In the genomic region with DNA sequence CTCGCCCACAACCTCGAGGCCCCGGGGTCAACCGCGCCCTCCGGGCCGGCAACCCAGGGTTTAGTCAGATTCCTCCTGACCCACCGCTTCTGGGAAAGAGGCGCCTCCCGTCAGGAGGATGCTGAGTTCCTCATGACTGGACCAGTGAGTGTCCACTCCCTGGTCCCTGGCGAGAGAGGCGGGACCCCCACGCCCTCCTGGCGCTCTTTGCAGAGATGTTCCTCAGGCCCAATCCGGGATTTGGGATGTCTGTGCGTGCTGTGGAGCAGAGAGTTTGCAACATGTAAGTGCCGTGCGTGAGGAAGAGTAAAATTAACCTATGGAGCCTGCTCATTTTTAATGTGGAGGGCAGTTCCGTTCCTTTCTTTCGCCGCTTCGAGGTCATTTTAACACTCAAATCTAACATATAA, we compare ENCODE assay signal across 1 cellular context.
TF ChIP-seq lines count a peak whose summit lies in the region.

No MANE protein-coding gene starts in this region.

TF ChIP-seq in K562, 482 proteins besides CTCF, POLR2A, EP300 and RAD21 (continued from another document):
- TF ChIP-seq, protein P1, sequence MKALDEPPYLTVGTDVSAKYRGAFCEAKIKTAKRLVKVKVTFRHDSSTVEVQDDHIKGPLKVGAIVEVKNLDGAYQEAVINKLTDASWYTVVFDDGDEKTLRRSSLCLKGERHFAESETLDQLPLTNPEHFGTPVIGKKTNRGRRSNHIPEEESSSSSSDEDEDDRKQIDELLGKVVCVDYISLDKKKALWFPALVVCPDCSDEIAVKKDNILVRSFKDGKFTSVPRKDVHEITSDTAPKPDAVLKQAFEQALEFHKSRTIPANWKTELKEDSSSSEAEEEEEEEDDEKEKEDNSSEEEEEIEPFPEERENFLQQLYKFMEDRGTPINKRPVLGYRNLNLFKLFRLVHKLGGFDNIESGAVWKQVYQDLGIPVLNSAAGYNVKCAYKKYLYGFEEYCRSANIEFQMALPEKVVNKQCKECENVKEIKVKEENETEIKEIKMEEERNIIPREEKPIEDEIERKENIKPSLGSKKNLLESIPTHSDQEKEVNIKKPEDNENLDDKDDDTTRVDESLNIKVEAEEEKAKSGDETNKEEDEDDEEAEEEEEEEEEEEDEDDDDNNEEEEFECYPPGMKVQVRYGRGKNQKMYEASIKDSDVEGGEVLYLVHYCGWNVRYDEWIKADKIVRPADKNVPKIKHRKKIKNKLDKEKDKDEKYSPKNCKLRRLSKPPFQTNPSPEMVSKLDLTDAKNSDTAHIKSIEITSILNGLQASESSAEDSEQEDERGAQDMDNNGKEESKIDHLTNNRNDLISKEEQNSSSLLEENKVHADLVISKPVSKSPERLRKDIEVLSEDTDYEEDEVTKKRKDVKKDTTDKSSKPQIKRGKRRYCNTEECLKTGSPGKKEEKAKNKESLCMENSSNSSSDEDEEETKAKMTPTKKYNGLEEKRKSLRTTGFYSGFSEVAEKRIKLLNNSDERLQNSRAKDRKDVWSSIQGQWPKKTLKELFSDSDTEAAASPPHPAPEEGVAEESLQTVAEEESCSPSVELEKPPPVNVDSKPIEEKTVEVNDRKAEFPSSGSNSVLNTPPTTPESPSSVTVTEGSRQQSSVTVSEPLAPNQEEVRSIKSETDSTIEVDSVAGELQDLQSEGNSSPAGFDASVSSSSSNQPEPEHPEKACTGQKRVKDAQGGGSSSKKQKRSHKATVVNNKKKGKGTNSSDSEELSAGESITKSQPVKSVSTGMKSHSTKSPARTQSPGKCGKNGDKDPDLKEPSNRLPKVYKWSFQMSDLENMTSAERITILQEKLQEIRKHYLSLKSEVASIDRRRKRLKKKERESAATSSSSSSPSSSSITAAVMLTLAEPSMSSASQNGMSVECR (CRISPR knock-in tag; IDR thresholded peaks at IDR 0.05), result peak; percentile 20; the same call in 1 of the 2 replicates
- TF ChIP-seq JUN (IDR thresholded peaks at IDR 0.05; ENCODE audit: borderline replicate concordance, low read depth, low read length), result no peak
- 0 out of 2 replicates have a peak, but pooled peaks have one; percentile 34 for TF ChIP-seq JUN (CRISPR knock-in tag; IDR thresholded peaks at IDR 0.05; ENCODE audit: borderline replicate concordance)
- TF ChIP-seq NFATC3 (IDR thresholded peaks at IDR 0.05), result no peak
- TF ChIP-seq, protein P2, sequence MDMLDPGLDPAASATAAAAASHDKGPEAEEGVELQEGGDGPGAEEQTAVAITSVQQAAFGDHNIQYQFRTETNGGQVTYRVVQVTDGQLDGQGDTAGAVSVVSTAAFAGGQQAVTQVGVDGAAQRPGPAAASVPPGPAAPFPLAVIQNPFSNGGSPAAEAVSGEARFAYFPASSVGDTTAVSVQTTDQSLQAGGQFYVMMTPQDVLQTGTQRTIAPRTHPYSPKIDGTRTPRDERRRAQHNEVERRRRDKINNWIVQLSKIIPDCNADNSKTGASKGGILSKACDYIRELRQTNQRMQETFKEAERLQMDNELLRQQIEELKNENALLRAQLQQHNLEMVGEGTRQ (CRISPR knock-in tag; IDR thresholded peaks at IDR 0.05), result peak; percentile 3; the same call in 1 of the 2 replicates
- TF ChIP-seq PHF20 (IDR thresholded peaks at IDR 0.05; ENCODE audit: partially characterized antibody), result peak; percentile 16
- TF ChIP-seq FOXA3 (CRISPR knock-in tag; conservative IDR thresholded peaks at IDR 0.05 in 1 of 2, IDR thresholded peaks at IDR 0.05 in 1 of 2), result 0 out of 4 replicates have a peak, but pooled peaks of 1 of the 2 experiments have one; percentile 65
- TF ChIP-seq NR2C2 (CRISPR knock-in tag; IDR thresholded peaks at IDR 0.05), result no peak
- TF ChIP-seq NR2C2 (tag; IDR thresholded peaks at IDR 0.05), result peak; percentile 47
- 0 out of 2 replicates have a peak, but pooled peaks have one; percentile 6 for TF ChIP-seq ARID1B (IDR thresholded peaks at IDR 0.05)
- no peak for TF ChIP-seq FOXM1 (IDR thresholded peaks at IDR 0.05; ENCODE audit: low read depth)
- TF ChIP-seq FOXM1 (CRISPR knock-in tag; IDR thresholded peaks at IDR 0.05; ENCODE audit: low read depth), result peak; percentile 72; the same call in 1 of the 2 replicates
- peak; percentile 13; the same call in 1 of the 2 replicates for TF ChIP-seq ZBTB7A (IDR thresholded peaks at IDR 0.05; ENCODE audit: borderline replicate concordance, control insufficient read depth, low read depth, low read length)
- TF ChIP-seq, protein P3, sequence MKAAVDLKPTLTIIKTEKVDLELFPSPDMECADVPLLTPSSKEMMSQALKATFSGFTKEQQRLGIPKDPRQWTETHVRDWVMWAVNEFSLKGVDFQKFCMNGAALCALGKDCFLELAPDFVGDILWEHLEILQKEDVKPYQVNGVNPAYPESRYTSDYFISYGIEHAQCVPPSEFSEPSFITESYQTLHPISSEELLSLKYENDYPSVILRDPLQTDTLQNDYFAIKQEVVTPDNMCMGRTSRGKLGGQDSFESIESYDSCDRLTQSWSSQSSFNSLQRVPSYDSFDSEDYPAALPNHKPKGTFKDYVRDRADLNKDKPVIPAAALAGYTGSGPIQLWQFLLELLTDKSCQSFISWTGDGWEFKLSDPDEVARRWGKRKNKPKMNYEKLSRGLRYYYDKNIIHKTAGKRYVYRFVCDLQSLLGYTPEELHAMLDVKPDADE (conservative IDR thresholded peaks at IDR 0.05; ENCODE audit: control insufficient read depth, low read depth, low read length), result no peak; the same call in 1 of the 2 replicates
- TF ChIP-seq TAF1 (IDR thresholded peaks at IDR 0.05; ENCODE audit: control insufficient read depth, extremely low read depth, insufficient read depth, low read length, severe bottlenecking), result peak; percentile 9
- peak; percentile 42; the same call in 1 of the 2 replicates for TF ChIP-seq ZNF12 (CRISPR knock-in tag; IDR thresholded peaks at IDR 0.05)
- no peak for TF ChIP-seq POLR2B (IDR thresholded peaks at IDR 0.05; ENCODE audit: low read depth, partially characterized antibody)
- 0 out of 2 replicates have a peak, but pooled peaks have one; percentile 63 for TF ChIP-seq CBFB (CRISPR knock-in tag; IDR thresholded peaks at IDR 0.05)
- TF ChIP-seq SMARCA4 (IDR thresholded peaks at IDR 0.05), result no peak
- 0 out of 2 replicates have a peak, but pooled peaks have one; percentile 69 for TF ChIP-seq NR1H2 (CRISPR knock-in tag; IDR thresholded peaks at IDR 0.05)
- peak; percentile 13; the same call in 1 of the 2 replicates for TF ChIP-seq L3MBTL2 (IDR thresholded peaks at IDR 0.05)
- peak; percentile 53 for TF ChIP-seq FOSL1 (tag; conservative IDR thresholded peaks at IDR 0.05)
